Comparison of ENCODE assay signal across 10 cellular contexts in genomic region chr6:101284131-101284530, GRCh38.
"Had no signal": no experiment of that assay in that cellular context is flagged by ENCODE, and none has a peak within 500 bp of the region (broad histone marks: within the 10 kb centered on the region; RNA-seq: fewer than 3 reads in every experiment).

No MANE protein-coding gene starts in this region.

- H3K4me3 Mint-ChIP-seq: HFFc6 had no signal

- H3K36me3 ChIP-seq: HAP-1 had no signal

- H3K4me3 ChIP-seq: GM23248, HAP-1, K562 had no signal

- H3K9me3 Mint-ChIP-seq: HFFc6 had no signal

- H3K9ac ChIP-seq: GM23248 had no signal

- ATAC-seq: HCT116, K562 had no signal

- DNase-seq: GM23248, GOT3, H7, HFFc6, IMR-90, KG1 had no signal

- H3K9me3 ChIP-seq: HAP-1 had no signal

- FAIRE-seq: HTR-8/SVneo, K562 had no signal

- H3K27ac ChIP-seq: GM23248 had no signal

- H3K27ac Mint-ChIP-seq: HFFc6 had no signal
